1 cellular context compared by ENCODE assay signal in the genomic region with DNA sequence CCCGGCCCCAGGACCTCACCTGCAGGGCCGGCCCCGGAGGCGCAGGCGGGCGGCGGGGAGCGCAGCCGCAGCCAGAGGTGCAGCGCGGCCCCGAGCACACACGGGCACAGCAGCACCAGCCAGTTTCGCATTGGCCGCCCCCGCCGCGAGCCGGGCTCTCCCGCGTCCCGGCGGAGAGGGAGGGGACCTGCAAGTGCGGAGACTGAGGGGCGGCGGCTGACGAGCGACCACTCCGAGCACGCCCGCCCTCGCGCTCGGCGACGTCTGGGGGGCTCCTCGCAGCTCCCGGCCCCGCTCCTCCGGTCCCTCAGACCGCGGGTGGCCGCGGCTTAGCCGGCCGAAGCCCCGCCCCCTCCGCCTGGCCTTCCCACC.
TF ChIP-seq lines count a peak whose summit lies in the region.

A gene (minus strand): TSS at position 331 of the 372 bp plus-strand sequence. CDS start 200 bp downstream, at position 131.

TF ChIP-seq in K562, 482 proteins besides CTCF, POLR2A, EP300 and RAD21 (continued from another document and continues in another):
- TF ChIP-seq, protein P1, sequence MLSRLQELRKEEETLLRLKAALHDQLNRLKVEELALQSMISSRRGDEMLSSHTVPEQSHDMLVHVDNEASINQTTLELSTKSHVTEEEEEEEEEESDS (CRISPR knock-in tag; IDR thresholded peaks at IDR 0.05): no peak
- peak; percentile 59 for TF ChIP-seq HMGN3 (IDR thresholded peaks at IDR 0.05; ENCODE audit: borderline replicate concordance, extremely low read depth, insufficient read length, low read depth, low read length)
- TF ChIP-seq PHF8 (IDR thresholded peaks at IDR 0.05; ENCODE audit: borderline replicate concordance, low read length): peak; percentile 75; the same call in 1 of the 2 replicates
- TF ChIP-seq SAP30 (IDR thresholded peaks at IDR 0.05; ENCODE audit: borderline replicate concordance, insufficient read depth, low read depth, low read length, poor library complexity, severe bottlenecking): peak; percentile 69
- TF ChIP-seq SIN3B (IDR thresholded peaks at IDR 0.05; ENCODE audit: low read depth): peak; percentile 58
- TF ChIP-seq ZBTB7A (IDR thresholded peaks at IDR 0.05; ENCODE audit: borderline replicate concordance, control insufficient read depth, low read depth, low read length): peak; percentile 80; the same call in 1 of the 2 replicates
- TF ChIP-seq ZNF583 (CRISPR knock-in tag; IDR thresholded peaks at IDR 0.05): peak; percentile 75
- TF ChIP-seq NEUROD1 (IDR thresholded peaks at IDR 0.05; ENCODE audit: borderline replicate concordance, low read depth, low read length, partially characterized antibody): no peak
- TF ChIP-seq, protein P2, sequence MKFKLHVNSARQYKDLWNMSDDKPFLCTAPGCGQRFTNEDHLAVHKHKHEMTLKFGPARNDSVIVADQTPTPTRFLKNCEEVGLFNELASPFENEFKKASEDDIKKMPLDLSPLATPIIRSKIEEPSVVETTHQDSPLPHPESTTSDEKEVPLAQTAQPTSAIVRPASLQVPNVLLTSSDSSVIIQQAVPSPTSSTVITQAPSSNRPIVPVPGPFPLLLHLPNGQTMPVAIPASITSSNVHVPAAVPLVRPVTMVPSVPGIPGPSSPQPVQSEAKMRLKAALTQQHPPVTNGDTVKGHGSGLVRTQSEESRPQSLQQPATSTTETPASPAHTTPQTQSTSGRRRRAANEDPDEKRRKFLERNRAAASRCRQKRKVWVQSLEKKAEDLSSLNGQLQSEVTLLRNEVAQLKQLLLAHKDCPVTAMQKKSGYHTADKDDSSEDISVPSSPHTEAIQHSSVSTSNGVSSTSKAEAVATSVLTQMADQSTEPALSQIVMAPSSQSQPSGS (CRISPR knock-in tag; IDR thresholded peaks at IDR 0.05): peak; percentile 11; the same call in 1 of the 2 replicates
- no peak for TF ChIP-seq KLF1 (tag; IDR thresholded peaks at IDR 0.05)
- peak; percentile 30; the same call in 1 of the 2 replicates for TF ChIP-seq NR2F6 (CRISPR knock-in tag; IDR thresholded peaks at IDR 0.05)
- TF ChIP-seq FOXJ2 (tag; IDR thresholded peaks at IDR 0.05): peak; percentile 77; the same call in 1 of the 2 replicates
- 0 out of 2 replicates have a peak, but pooled peaks have one; percentile 43 for TF ChIP-seq PHTF2 (CRISPR knock-in tag; IDR thresholded peaks at IDR 0.05)
- peak in 1 of 3 experiments; percentile 3 for TF ChIP-seq YY1 (IDR thresholded peaks at IDR 0.05; ENCODE audit: borderline replicate concordance in 1 of 3, control insufficient read depth in 1 of 3, extremely low read depth in 1 of 3, insufficient read depth in 3 of 3, insufficient read length in 1 of 3, insufficient replicate concordance in 2 of 3, low read depth in 1 of 3, low read length in 2 of 3)
- peak; percentile 90 for TF ChIP-seq FUS (optimal IDR thresholded peaks at IDR 0.05; ENCODE audit: low read depth, low read length)
- TF ChIP-seq GTF2E2 (tag; IDR thresholded peaks at IDR 0.05): peak; percentile 60; the same call in 1 of the 2 replicates
- peak; percentile 37 for TF ChIP-seq RBM25 (IDR thresholded peaks at IDR 0.05; ENCODE audit: low read depth, low read length, severe bottlenecking)
- TF ChIP-seq CTBP1 (IDR thresholded peaks at IDR 0.05; ENCODE audit: borderline replicate concordance): peak; percentile 44; the same call in 1 of the 2 replicates
- TF ChIP-seq HLTF (IDR thresholded peaks at IDR 0.05): no peak
- TF ChIP-seq TRIM24 (IDR thresholded peaks at IDR 0.05): no peak
- no peak for TF ChIP-seq TAF7 (tag; IDR thresholded peaks at IDR 0.05)
- peak; percentile 71; the same call in 1 of the 2 replicates for TF ChIP-seq GATAD2B (IDR thresholded peaks at IDR 0.05; ENCODE audit: borderline replicate concordance)
- TF ChIP-seq CBX8 (IDR thresholded peaks at IDR 0.05; ENCODE audit: borderline replicate concordance, extremely low read depth, low read depth, low read length, poor library complexity, severe bottlenecking): no peak
- TF ChIP-seq FOSL1 (tag; conservative IDR thresholded peaks at IDR 0.05): no peak
- peak; percentile 92 for TF ChIP-seq U2AF1 (optimal IDR thresholded peaks at IDR 0.05; ENCODE audit: low read depth, low read length)
- peak in 1 of 2 experiments; percentile 2; a peak in 1 of 4 replicates for TF ChIP-seq HDAC1 (IDR thresholded peaks at IDR 0.05)
- TF ChIP-seq ERF (CRISPR knock-in tag; IDR thresholded peaks at IDR 0.05): peak; percentile 70; the same call in 1 of the 2 replicates
- TF ChIP-seq RUNX1 (IDR thresholded peaks at IDR 0.05; ENCODE audit: low read depth): no peak
- TF ChIP-seq ZNF133 (CRISPR knock-in tag; IDR thresholded peaks at IDR 0.05): peak; percentile 49; the same call in 1 of the 2 replicates
- TF ChIP-seq SUPT5H (IDR thresholded peaks at IDR 0.05): peak; percentile 74
- peak; percentile 55; the same call in 1 of the 2 replicates for TF ChIP-seq NR4A1 (CRISPR knock-in tag; IDR thresholded peaks at IDR 0.05)
- TF ChIP-seq NR4A1 (tag; IDR thresholded peaks at IDR 0.05): no peak
- TF ChIP-seq ZNF408 (CRISPR knock-in tag; IDR thresholded peaks at IDR 0.05; ENCODE audit: low read depth): no peak
- TF ChIP-seq FOXP1 (CRISPR knock-in tag; IDR thresholded peaks at IDR 0.05): no peak; the same call in 1 of the 2 replicates
- TF ChIP-seq PRPF4 (IDR thresholded peaks at IDR 0.05; ENCODE audit: insufficient read depth, low read depth, low read length, poor library complexity, severe bottlenecking): peak; percentile 12
- TF ChIP-seq ZFX (CRISPR knock-in tag; IDR thresholded peaks at IDR 0.05): peak; percentile 72
- no peak for TF ChIP-seq SIRT6 (IDR thresholded peaks at IDR 0.05; ENCODE audit: low read depth, low read length)
- TF ChIP-seq RBBP5 (IDR thresholded peaks at IDR 0.05; ENCODE audit: borderline replicate concordance, insufficient read depth, low read length, poor library complexity, severe bottlenecking): peak; percentile 89
- TF ChIP-seq RBM22 (IDR thresholded peaks at IDR 0.05; ENCODE audit: low read depth, low read length, poor library complexity, severe bottlenecking): no peak
- TF ChIP-seq ELF2 (CRISPR knock-in tag; IDR thresholded peaks at IDR 0.05): no peak
- no peak for TF ChIP-seq CREB1 (IDR thresholded peaks at IDR 0.05)
- TF ChIP-seq CREB1 (CRISPR knock-in tag; IDR thresholded peaks at IDR 0.05): no peak
- TF ChIP-seq NR3C1 (CRISPR knock-in tag; IDR thresholded peaks at IDR 0.05): 0 out of 2 replicates have a peak, but pooled peaks have one; percentile 90
- TF ChIP-seq, protein P3, sequence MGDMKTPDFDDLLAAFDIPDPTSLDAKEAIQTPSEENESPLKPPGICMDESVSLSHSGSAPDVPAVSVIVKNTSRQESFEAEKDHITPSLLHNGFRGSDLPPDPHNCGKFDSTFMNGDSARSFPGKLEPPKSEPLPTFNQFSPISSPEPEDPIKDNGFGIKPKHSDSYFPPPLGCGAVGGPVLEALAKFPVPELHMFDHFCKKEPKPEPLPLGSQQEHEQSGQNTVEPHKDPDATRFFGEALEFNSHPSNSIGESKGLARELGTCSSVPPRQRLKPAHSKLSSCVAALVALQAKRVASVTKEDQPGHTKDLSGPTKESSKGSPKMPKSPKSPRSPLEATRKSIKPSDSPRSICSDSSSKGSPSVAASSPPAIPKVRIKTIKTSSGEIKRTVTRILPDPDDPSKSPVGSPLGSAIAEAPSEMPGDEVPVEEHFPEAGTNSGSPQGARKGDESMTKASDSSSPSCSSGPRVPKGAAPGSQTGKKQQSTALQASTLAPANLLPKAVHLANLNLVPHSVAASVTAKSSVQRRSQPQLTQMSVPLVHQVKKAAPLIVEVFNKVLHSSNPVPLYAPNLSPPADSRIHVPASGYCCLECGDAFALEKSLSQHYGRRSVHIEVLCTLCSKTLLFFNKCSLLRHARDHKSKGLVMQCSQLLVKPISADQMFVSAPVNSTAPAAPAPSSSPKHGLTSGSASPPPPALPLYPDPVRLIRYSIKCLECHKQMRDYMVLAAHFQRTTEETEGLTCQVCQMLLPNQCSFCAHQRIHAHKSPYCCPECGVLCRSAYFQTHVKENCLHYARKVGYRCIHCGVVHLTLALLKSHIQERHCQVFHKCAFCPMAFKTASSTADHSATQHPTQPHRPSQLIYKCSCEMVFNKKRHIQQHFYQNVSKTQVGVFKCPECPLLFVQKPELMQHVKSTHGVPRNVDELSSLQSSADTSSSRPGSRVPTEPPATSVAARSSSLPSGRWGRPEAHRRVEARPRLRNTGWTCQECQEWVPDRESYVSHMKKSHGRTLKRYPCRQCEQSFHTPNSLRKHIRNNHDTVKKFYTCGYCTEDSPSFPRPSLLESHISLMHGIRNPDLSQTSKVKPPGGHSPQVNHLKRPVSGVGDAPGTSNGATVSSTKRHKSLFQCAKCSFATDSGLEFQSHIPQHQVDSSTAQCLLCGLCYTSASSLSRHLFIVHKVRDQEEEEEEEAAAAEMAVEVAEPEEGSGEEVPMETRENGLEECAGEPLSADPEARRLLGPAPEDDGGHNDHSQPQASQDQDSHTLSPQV (IDR thresholded peaks at IDR 0.05): peak; percentile 17; the same call in 1 of the 2 replicates
- TF ChIP-seq JUNB (CRISPR knock-in tag; conservative IDR thresholded peaks at IDR 0.05): 0 out of 2 replicates have a peak, but pooled peaks have one; percentile 6
- TF ChIP-seq, protein P4, sequence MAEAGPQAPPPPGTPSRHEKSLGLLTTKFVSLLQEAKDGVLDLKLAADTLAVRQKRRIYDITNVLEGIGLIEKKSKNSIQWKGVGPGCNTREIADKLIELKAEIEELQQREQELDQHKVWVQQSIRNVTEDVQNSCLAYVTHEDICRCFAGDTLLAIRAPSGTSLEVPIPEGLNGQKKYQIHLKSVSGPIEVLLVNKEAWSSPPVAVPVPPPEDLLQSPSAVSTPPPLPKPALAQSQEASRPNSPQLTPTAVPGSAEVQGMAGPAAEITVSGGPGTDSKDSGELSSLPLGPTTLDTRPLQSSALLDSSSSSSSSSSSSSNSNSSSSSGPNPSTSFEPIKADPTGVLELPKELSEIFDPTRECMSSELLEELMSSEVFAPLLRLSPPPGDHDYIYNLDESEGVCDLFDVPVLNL (CRISPR knock-in tag; IDR thresholded peaks at IDR 0.05; ENCODE audit: low read depth): no peak
- TF ChIP-seq PCBP1 (IDR thresholded peaks at IDR 0.05; ENCODE audit: low read depth, low read length, poor library complexity, severe bottlenecking): peak; percentile 90
- TF ChIP-seq DACH1 (IDR thresholded peaks at IDR 0.05; ENCODE audit: partially characterized antibody): peak; percentile 52
- TF ChIP-seq EHMT2 (IDR thresholded peaks at IDR 0.05): no peak
- TF ChIP-seq ETV5 (CRISPR knock-in tag; IDR thresholded peaks at IDR 0.05; ENCODE audit: low read depth): no peak
- TF ChIP-seq HIVEP1 (CRISPR knock-in tag; IDR thresholded peaks at IDR 0.05): peak; percentile 85; the same call in 1 of the 2 replicates
- TF ChIP-seq, protein P5, sequence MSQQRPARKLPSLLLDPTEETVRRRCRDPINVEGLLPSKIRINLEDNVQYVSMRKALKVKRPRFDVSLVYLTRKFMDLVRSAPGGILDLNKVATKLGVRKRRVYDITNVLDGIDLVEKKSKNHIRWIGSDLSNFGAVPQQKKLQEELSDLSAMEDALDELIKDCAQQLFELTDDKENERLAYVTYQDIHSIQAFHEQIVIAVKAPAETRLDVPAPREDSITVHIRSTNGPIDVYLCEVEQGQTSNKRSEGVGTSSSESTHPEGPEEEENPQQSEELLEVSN (IDR thresholded peaks at IDR 0.05; ENCODE audit: borderline replicate concordance in 1 of 2, extremely low read depth in 1 of 2, insufficient read depth in 1 of 2, insufficient read length in 1 of 2, low read depth in 1 of 2, low read length in 1 of 2, poor library complexity in 1 of 2, severe bottlenecking in 1 of 2): no peak
- TF ChIP-seq, protein P6, sequence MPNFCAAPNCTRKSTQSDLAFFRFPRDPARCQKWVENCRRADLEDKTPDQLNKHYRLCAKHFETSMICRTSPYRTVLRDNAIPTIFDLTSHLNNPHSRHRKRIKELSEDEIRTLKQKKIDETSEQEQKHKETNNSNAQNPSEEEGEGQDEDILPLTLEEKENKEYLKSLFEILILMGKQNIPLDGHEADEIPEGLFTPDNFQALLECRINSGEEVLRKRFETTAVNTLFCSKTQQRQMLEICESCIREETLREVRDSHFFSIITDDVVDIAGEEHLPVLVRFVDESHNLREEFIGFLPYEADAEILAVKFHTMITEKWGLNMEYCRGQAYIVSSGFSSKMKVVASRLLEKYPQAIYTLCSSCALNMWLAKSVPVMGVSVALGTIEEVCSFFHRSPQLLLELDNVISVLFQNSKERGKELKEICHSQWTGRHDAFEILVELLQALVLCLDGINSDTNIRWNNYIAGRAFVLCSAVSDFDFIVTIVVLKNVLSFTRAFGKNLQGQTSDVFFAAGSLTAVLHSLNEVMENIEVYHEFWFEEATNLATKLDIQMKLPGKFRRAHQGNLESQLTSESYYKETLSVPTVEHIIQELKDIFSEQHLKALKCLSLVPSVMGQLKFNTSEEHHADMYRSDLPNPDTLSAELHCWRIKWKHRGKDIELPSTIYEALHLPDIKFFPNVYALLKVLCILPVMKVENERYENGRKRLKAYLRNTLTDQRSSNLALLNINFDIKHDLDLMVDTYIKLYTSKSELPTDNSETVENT (CRISPR knock-in tag; IDR thresholded peaks at IDR 0.05): peak; percentile 95
- TF ChIP-seq HNRNPK (IDR thresholded peaks at IDR 0.05; ENCODE audit: low read depth, low read length, poor library complexity, severe bottlenecking): peak; percentile 75
- TF ChIP-seq CXXC5 (CRISPR knock-in tag; IDR thresholded peaks at IDR 0.05): 0 out of 2 replicates have a peak, but pooled peaks have one; percentile 64
- TF ChIP-seq, protein P7, sequence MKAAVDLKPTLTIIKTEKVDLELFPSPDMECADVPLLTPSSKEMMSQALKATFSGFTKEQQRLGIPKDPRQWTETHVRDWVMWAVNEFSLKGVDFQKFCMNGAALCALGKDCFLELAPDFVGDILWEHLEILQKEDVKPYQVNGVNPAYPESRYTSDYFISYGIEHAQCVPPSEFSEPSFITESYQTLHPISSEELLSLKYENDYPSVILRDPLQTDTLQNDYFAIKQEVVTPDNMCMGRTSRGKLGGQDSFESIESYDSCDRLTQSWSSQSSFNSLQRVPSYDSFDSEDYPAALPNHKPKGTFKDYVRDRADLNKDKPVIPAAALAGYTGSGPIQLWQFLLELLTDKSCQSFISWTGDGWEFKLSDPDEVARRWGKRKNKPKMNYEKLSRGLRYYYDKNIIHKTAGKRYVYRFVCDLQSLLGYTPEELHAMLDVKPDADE (conservative IDR thresholded peaks at IDR 0.05; ENCODE audit: control insufficient read depth, low read depth, low read length): no peak
- no peak for TF ChIP-seq NELFE (IDR thresholded peaks at IDR 0.05; ENCODE audit: insufficient read depth, insufficient read length)
- TF ChIP-seq, protein P8, sequence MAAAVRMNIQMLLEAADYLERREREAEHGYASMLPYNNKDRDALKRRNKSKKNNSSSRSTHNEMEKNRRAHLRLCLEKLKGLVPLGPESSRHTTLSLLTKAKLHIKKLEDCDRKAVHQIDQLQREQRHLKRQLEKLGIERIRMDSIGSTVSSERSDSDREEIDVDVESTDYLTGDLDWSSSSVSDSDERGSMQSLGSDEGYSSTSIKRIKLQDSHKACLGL (CRISPR knock-in tag; IDR thresholded peaks at IDR 0.05; ENCODE audit: borderline replicate concordance, poor library complexity, severe bottlenecking): peak; percentile 5
- peak; percentile 85 to 86 for TF ChIP-seq NONO (IDR thresholded peaks at IDR 0.05; ENCODE audit: low read depth in 2 of 2, low read length in 1 of 2)
- TF ChIP-seq ZNF224 (CRISPR knock-in tag; IDR thresholded peaks at IDR 0.05): no peak
